ENCODE assay signal across 14 cellular contexts in the genomic region with DNA sequence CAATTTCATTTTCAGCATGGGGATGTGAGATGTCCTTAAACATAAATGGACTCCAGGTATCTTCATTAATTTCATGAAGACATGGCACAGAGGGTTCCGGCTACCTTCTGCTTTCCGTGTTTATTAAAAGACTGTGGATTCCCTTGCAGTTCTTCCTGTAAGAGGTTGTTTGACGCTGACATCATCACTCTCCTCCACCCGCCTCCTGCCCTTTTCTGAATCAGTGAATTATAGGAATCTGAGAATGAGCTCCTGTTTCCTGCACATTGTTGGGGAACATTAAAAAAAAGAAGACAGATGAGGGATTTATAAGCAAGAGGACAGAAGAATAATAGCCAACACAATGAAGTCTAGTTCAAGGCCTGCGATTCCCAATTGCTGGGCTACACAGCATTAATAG.
DNase-seq lines count a peak whose midpoint lies in the region; ATAC-seq, FAIRE-seq and TF ChIP-seq lines count a peak whose summit lies in the region.
"Had no signal": no experiment of that assay in that cellular context is flagged by ENCODE, and none has a peak within 500 bp of the region (broad histone marks: within the 10 kb centered on the region; RNA-seq: fewer than 3 reads in every experiment).

No MANE protein-coding gene starts in this region.

- no peaks in the 10 kb centered on the region for H3K27me3 ChIP-seq in left ventricle myocardium inferior (ENCODE audit: low read depth)
- no peaks in the 10 kb centered on the region for H3K27me3 ChIP-seq in endothelial cell of umbilical vein (ENCODE audit: control insufficient read depth in 2 of 2, insufficient read depth in 2 of 2, low read length in 2 of 2)
- H3K27me3 ChIP-seq in mesenchymal stem cell (ENCODE audit: control insufficient read depth in 1 of 2, insufficient read depth in 1 of 2, low read length in 2 of 2), result no peaks in the 10 kb centered on the region
- H3K27me3 ChIP-seq: MG63 had no signal

- intact Hi-C loops in left ventricle myocardium inferior (cut with micrococcal nuclease) (no loop called here), left ventricle myocardium superior (cut with micrococcal nuclease) (loop anchor here (10.0 kb wide), 1 partner anchor 600 kb away; no protein-coding TSS in a partner anchor), endothelial cell of umbilical vein (cut with micrococcal nuclease) (loop anchor here (1.0 to 5.0 kb wide), 6 partner anchors 17 to 604 kb away; no protein-coding TSS in a partner anchor)

- no peak overlapping the region for H2BK15ac ChIP-seq in mesenchymal stem cell (ENCODE audit: low read depth, poor library complexity, severe bottlenecking)

- peak overlapping the region in 1 of 2 experiments; percentile 44 for H3K18ac ChIP-seq in mesenchymal stem cell (ENCODE audit: low read depth in 1 of 2, low read length in 2 of 2)

- H3K27ac ChIP-seq in left ventricle myocardium inferior (replicated peaks) (peak overlapping the region; percentile 87), endothelial cell of umbilical vein (ENCODE audit: insufficient read depth, low read depth, low read length) (peak overlapping the region; percentile 77), mesenchymal stem cell (ENCODE audit: low read length, poor library complexity, severe bottlenecking) (peak overlapping the region; percentile 86)
- H3K27ac ChIP-seq: A549 had no signal

- no peaks in the 10 kb centered on the region for H3K9me3 ChIP-seq in left ventricle myocardium inferior (replicated peaks)
- no peaks in the 10 kb centered on the region for H3K9me3 ChIP-seq in endothelial cell of umbilical vein (replicated peaks; ENCODE audit: control insufficient read depth, insufficient read depth, low read length)
- H3K9me3 ChIP-seq in mesenchymal stem cell (ENCODE audit: control insufficient read depth, low read length), result no peaks in the 10 kb centered on the region
- H3K9me3 ChIP-seq: A549, MG63 had no signal

- H3K23ac ChIP-seq in mesenchymal stem cell (ENCODE audit: low read length in 2 of 2), result no peak overlapping the region

- ATAC-seq in left ventricle myocardium superior (no peak), GM19397 (IDR thresholded peaks at IDR 0.05; ENCODE audit: unreplicated experiment) (no peak), HG02852 (IDR thresholded peaks at IDR 0.05; ENCODE audit: unreplicated experiment) (no peak)
- ATAC-seq: A549, Panc1 had no signal

- peak; percentile 84 for FAIRE-seq in endothelial cell of umbilical vein (lab: Jason Lieb, UNC)
- FAIRE-seq: A549, kidney had no signal

- H2AFZ ChIP-seq in endothelial cell of umbilical vein (ENCODE audit: low read depth, low read length) (peak overlapping the region; percentile 1), mesenchymal stem cell (ENCODE audit: low read depth, low read length) (no peak overlapping the region)

- BruUV-seq in endothelial cell of umbilical vein (replicated peaks; lab: Mats Ljungman, UMichigan), result no TSS peak

- H3K4me3 ChIP-seq in left ventricle myocardium inferior (no peak overlapping the region), endothelial cell of umbilical vein (replicated peaks in 1 of 3; ENCODE audit: insufficient read depth in 1 of 3, low read depth in 1 of 3, low read length in 3 of 3) (no peak overlapping the region), mesenchymal stem cell (ENCODE audit: insufficient read depth in 1 of 2, low read depth in 1 of 2, low read length in 2 of 2) (no peak overlapping the region)
- H3K4me3 ChIP-seq: A549, MG63 had no signal

- no peaks in the 10 kb centered on the region for H3K79me2 ChIP-seq in endothelial cell of umbilical vein (ENCODE audit: control insufficient read depth, insufficient read depth, low read length)

- CTCF ChIA-PET in endothelial cell of umbilical vein (lab: Charles Lee), result interaction anchor here (0.5 to 2.1 kb wide), 12 partner anchors 9 to 610 kb away, joined by 3 to 7 read pairs (median 3); no protein-coding TSS in a partner anchor

- H3K79me1 ChIP-seq in mesenchymal stem cell (replicated peaks; ENCODE audit: low read length, poor library complexity, severe bottlenecking), result peaks cover 11% of the 10 kb centered on the region

- H3K36me3 ChIP-seq in left ventricle myocardium inferior (no peaks in the 10 kb centered on the region), endothelial cell of umbilical vein (ENCODE audit: control insufficient read depth in 2 of 2, extremely low read depth in 1 of 2, insufficient read depth in 2 of 2, low read length in 2 of 2) (no peaks in the 10 kb centered on the region), mesenchymal stem cell (ENCODE audit: control insufficient read depth in 1 of 2, insufficient read depth in 2 of 2, low read depth in 1 of 2, low read length in 2 of 2) (no peaks in the 10 kb centered on the region)
- H3K36me3 ChIP-seq: MG63 had no signal

- H4K20me1 ChIP-seq in endothelial cell of umbilical vein (replicated peaks; ENCODE audit: control insufficient read depth, extremely low read depth, insufficient read depth, low read length), result no peaks in the 10 kb centered on the region

- no peaks in the 10 kb centered on the region for H3K9me1 ChIP-seq in endothelial cell of umbilical vein (replicated peaks; ENCODE audit: control insufficient read depth, extremely low read depth, insufficient read depth, low read length)

- H4K8ac ChIP-seq in mesenchymal stem cell (ENCODE audit: low read length), result no peak overlapping the region

- WGBS in mesenchymal stem cell, result 71% methylated on average over 2 of the region's 5 CpGs

- peaks cover 74% of the 10 kb centered on the region for H3K4me1 ChIP-seq in left ventricle myocardium inferior
- H3K4me1 ChIP-seq in endothelial cell of umbilical vein (ENCODE audit: control insufficient read depth, extremely low read depth, insufficient read depth, low read length), result peaks cover 28% of the 10 kb centered on the region
- peaks cover 14% of the 10 kb centered on the region for H3K4me1 ChIP-seq in mesenchymal stem cell (ENCODE audit: control insufficient read depth, insufficient read depth, low read depth, low read length)

- H2BK12ac ChIP-seq in mesenchymal stem cell (ENCODE audit: low read length in 2 of 2), result no peak overlapping the region

- H2BK120ac ChIP-seq in mesenchymal stem cell (ENCODE audit: low read depth, low read length), result no peak overlapping the region

- H3K14ac ChIP-seq in mesenchymal stem cell (ENCODE audit: low read length in 2 of 2), result no peak overlapping the region

- H4K91ac ChIP-seq in mesenchymal stem cell (ENCODE audit: low read length), result no peak overlapping the region

- no peak for TF ChIP-seq POLR2A in endothelial cell of umbilical vein (IDR thresholded peaks at IDR 0.05; ENCODE audit: low read depth, low read length)

- no peak overlapping the region for H3K4ac ChIP-seq in mesenchymal stem cell (ENCODE audit: low read depth in 1 of 2, low read length in 2 of 2)

- H2BK5ac ChIP-seq in mesenchymal stem cell (ENCODE audit: low read depth, low read length, poor library complexity, severe bottlenecking), result peak overlapping the region; percentile 46

- dilution Hi-C loops in endothelial cell of umbilical vein (cut with MboI; ENCODE audit: extremely low pct_ligation_motif_present, low sequenced_read_pairs), result no loop called here

- H3K9ac ChIP-seq in endothelial cell of umbilical vein (replicated peaks; ENCODE audit: extremely low read depth, insufficient read depth, low read length), result peak overlapping the region; percentile 51
- peak overlapping the region; percentile 40 for H3K9ac ChIP-seq in mesenchymal stem cell (ENCODE audit: low read length)

- peak overlapping the region; percentile 37 for H2AK5ac ChIP-seq in mesenchymal stem cell (ENCODE audit: low read length, severe bottlenecking)

- DNase-seq in left ventricle myocardium inferior (no peak), left ventricle myocardium superior (no peak), endothelial cell of umbilical vein (ENCODE audit: low read depth, low spot score) (peak; percentile 95), mesenchymal stem cell (peak; percentile 53), GOT3 (lab: John Stamatoyannopoulos, UW) (no peak), NCI-H524 (lab: John Stamatoyannopoulos, UW) (no peak)
- DNase-seq: activated T-cell treated with anti-CD3 and anti-CD28 coated beads for 4 hours, kidney, MG63, occipital lobe had no signal

- POLR2A ChIA-PET in endothelial cell of umbilical vein (lab: Charles Lee), result interaction anchor here (0.7 to 1.2 kb wide), 3 partner anchors 51 to 600 kb away, joined by 3 to 4 read pairs (median 3); partner anchors contain the start of gene BCL6

- TF ChIP-seq CTCF in left ventricle myocardium inferior (IDR thresholded peaks at IDR 0.05; ENCODE audit: borderline replicate concordance), result no peak
- no peak for TF ChIP-seq CTCF in endothelial cell of umbilical vein (IDR thresholded peaks at IDR 0.05; ENCODE audit: extremely low read depth in 1 of 2, insufficient read depth in 1 of 2, low read depth in 1 of 2, low read length in 2 of 2)

- H3K4me2 ChIP-seq in endothelial cell of umbilical vein (ENCODE audit: insufficient read depth, low read length), result peak overlapping the region; percentile 73
- H3K4me2 ChIP-seq in mesenchymal stem cell (ENCODE audit: low read length, poor library complexity, severe bottlenecking), result no peak overlapping the region
- H3K4me2 ChIP-seq: A549 had no signal

TF ChIP-seq in endothelial cell of umbilical vein, 7 proteins besides CTCF, POLR2A, EP300 and RAD21:
- TF ChIP-seq JUN (IDR thresholded peaks at IDR 0.05; ENCODE audit: borderline replicate concordance, insufficient read depth, insufficient read length, low read depth), result peak; percentile 64
- no peak for TF ChIP-seq EZH2 (IDR thresholded peaks at IDR 0.05; ENCODE audit: borderline replicate concordance, low read depth, low read length, severe bottlenecking)
- TF ChIP-seq FOS (IDR thresholded peaks at IDR 0.05; ENCODE audit: borderline replicate concordance, insufficient read depth, low read length), result peak; percentile 47

Comparison
In these comparisons a context has a peak if more than half of its experiments do, and no peak if none do; other contexts are left out.
1. DNase-seq: peak in endothelial cell of umbilical vein (single experiment) and mesenchymal stem cell (single experiment); none in left ventricle myocardium inferior (single experiment), left ventricle myocardium superior (single experiment), GOT3 (single experiment) and NCI-H524 (0 of 2).
2. Peak in every context shown above with its lines, with median percentiles within 50 percentile points of each other: H3K27ac ChIP-seq.